In the genomic region with DNA sequence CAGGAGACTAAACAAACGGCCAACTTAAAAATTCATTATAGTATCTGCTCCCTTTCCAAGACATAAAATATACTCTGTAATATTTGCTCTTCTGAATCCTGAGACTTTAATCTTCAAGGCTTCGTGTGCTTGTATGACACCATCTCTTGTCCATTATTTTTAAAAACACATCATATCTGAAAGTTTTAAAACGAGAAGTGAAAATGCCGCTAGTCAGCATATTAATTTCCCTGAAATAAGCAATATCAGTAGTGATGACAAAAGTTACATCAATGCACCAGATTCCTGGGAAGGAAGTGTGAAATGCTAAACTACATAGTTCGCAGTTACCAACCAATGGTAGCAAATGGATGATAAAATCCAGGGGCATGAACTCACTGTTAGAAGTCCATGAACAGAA, we compare ENCODE assay signal across 21 cellular contexts.
"Had no signal": no experiment of that assay in that cellular context is flagged by ENCODE, and none has a peak within 500 bp of the region (broad histone marks: within the 10 kb centered on the region; RNA-seq: fewer than 3 reads in every experiment).

No MANE protein-coding gene starts in this region.

- H3K4me3 ChIP-seq: breast epithelium, Peyer's patch had no signal

- H3K36me3 ChIP-seq: breast epithelium, Peyer's patch had no signal

- H3K4me1 ChIP-seq: breast epithelium, Peyer's patch had no signal

- DNase-seq: activated CD4-positive, alpha-beta T cell treated with anti-CD3 and anti-CD28 coated beads for 48 hours; activated CD4-positive, alpha-beta T cell treated with anti-CD3 and anti-CD28 coated beads, Interleukin-2, amount 50 U/mL, for 4 hours; activated CD4-positive, CD25-positive, alpha-beta regulatory T cell treated with anti-CD3 and anti-CD28 coated beads, Interleukin-2, amount 50 U/mL, for 72 hours; activated CD8-positive, alpha-beta memory T cell treated with anti-CD3 and anti-CD28 coated beads, Interleukin-2, amount 50 U/mL, for 48 hours; activated CD8-positive, alpha-beta T cell treated with anti-CD3 and anti-CD28 coated beads, Interleukin-2, amount 10 ng/mL, durations not matched to agents 7 days and 5 days; activated T-cell treated with anti-CD3 and anti-CD28 coated beads, Interleukin-2, amount 50 U/mL, for 1 hour; aorta; caudate nucleus; Kasumi-1; NCI-H1092; NCI-H1417; NCI-H1930; NCI-H2171; NCI-H2227 treated with DMSO at 0.1 percent for 48 hours; NCI-H446 treated with DMSO at 0.1 percent for 48 hours; NCI-H526; NCI-H82; NK-92 treated with Interleukin-12 subunit alpha and Interleukin-12 subunit beta, amount 100 ng/mL, for 24 hours; Peyer's patch; SHP77 had no signal

- H3K27me3 ChIP-seq: breast epithelium, Peyer's patch had no signal

- ATAC-seq: activated CD8-positive, alpha-beta T cell treated with anti-CD3 and anti-CD28 coated beads, Interleukin-2, amount 10 ng/mL, durations not matched to agents 7 days and 5 days had no signal

- H3K27ac ChIP-seq: breast epithelium, Peyer's patch had no signal

- H3K9me3 ChIP-seq: breast epithelium, Peyer's patch had no signal
